Comparison of ENCODE assay signal across 1 cellular context in the genomic region with DNA sequence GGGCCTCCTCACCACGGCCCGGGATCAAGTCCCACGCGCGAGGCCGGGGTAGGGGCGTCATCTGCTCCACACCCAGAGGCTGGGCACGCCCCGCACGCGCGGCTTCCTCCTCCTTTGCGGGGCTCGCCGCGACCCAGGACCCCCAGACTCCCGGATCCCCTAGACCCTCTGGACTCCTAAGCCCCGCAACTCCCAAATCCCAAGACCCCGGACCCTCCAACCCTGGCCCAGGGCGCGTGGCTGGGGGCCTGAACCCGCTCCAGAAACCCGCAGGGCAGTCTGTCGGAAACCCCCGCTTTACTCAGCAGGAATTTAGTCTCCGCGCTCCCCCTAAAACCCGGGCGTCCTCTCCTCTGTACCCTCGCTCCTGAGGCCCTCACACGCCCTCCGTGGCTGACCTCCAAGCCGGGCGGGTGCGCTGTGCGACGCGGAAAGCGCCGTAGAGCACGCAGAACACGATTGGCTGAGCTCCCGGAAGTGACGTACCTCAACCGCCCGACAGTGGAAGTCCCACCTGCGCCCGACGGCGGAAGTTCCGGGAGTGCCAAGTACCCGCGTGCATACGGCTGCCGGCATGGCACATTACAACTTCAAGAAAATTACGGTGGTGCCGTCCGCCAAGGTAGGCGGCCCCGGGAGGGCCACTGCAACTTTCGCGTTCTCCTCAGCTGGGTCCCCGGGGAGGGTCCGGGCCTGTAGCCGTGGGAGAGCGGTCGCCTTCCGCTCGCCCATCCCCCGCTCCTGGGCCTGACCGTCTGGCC.
TF ChIP-seq lines count a peak whose summit lies in the region.

GTPBP4 (plus strand) TSS at position 529 of the 761 bp plus-strand sequence; CDS start at position 575, 46 bp downstream.

TF ChIP-seq in SK-N-SH, 30 proteins besides CTCF, POLR2A, EP300 and RAD21 (continued from another document):
- TF ChIP-seq REST (IDR thresholded peaks at IDR 0.05; ENCODE audit: low read depth, low read length) (no peak), SMC3 (IDR thresholded peaks at IDR 0.05; ENCODE audit: low read depth, low read length) (no peak), PBX3 (IDR thresholded peaks at IDR 0.05) (no peak), RCOR1 (IDR thresholded peaks at IDR 0.05; ENCODE audit: low read length) (no peak), MEF2A (IDR thresholded peaks at IDR 0.05; ENCODE audit: borderline replicate concordance, low read depth) (no peak), TAF1 (IDR thresholded peaks at IDR 0.05; ENCODE audit: borderline replicate concordance, low read depth, low read length) (peak; percentile 89), EZH2phosphoT487 (IDR thresholded peaks at IDR 0.05; ENCODE audit: borderline replicate concordance, low read depth) (no peak), SIN3A (IDR thresholded peaks at IDR 0.05; ENCODE audit: borderline replicate concordance, low read depth, low read length) (peak; percentile 64; the same call in 1 of the 2 replicates), GABPA (IDR thresholded peaks at IDR 0.05; ENCODE audit: low read depth) (peak; percentile 97), NFIC (IDR thresholded peaks at IDR 0.05; ENCODE audit: borderline replicate concordance) (peak; percentile 22; the same call in 1 of the 2 replicates), MAX (IDR thresholded peaks at IDR 0.05; ENCODE audit: low read depth) (peak; percentile 97)
- TF ChIP-seq, protein P1, sequence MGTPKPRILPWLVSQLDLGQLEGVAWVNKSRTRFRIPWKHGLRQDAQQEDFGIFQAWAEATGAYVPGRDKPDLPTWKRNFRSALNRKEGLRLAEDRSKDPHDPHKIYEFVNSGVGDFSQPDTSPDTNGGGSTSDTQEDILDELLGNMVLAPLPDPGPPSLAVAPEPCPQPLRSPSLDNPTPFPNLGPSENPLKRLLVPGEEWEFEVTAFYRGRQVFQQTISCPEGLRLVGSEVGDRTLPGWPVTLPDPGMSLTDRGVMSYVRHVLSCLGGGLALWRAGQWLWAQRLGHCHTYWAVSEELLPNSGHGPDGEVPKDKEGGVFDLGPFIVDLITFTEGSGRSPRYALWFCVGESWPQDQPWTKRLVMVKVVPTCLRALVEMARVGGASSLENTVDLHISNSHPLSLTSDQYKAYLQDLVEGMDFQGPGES (IDR thresholded peaks at IDR 0.05; ENCODE audit: low read depth, low read length), result no peak; the same call in 1 of the 2 replicates
- TF ChIP-seq, protein P2, sequence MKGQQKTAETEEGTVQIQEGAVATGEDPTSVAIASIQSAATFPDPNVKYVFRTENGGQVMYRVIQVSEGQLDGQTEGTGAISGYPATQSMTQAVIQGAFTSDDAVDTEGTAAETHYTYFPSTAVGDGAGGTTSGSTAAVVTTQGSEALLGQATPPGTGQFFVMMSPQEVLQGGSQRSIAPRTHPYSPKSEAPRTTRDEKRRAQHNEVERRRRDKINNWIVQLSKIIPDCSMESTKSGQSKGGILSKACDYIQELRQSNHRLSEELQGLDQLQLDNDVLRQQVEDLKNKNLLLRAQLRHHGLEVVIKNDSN (IDR thresholded peaks at IDR 0.05; ENCODE audit: borderline replicate concordance, low read depth), result no peak
